17 cellular contexts compared by ENCODE assay signal in the genomic region with DNA sequence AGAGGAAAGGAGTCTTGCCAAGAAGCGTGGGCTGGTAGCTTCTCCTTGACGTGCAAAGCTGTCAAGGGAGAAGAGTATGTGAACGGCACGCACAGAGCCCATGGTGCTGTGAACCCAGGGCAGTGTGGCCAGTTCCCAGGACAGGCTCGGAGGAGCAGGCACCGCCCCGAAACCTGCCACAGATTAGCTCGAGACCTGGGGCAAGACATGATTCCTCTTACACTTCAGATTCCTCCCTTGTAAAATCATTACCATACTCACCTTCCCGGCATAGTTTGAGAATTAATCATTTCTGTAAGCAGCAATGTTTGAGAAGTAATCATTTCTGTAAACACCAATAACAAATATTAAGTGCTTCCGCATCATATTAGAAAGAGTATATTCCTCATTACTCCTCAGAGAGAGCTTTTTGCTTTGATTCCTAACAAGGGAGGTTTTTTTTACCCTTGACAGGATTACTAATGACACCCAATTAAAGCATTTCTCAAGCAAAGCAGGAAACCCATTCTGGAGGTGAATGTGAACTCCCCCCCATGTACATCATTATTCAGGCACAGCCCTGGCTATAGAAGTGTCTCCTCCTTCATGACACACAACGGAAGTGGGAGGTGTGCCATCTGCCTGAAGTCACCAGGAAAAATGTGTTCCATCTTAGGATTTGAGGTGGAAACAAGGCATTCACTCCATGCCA. TPM values are rescaled to one million over a fixed set of nuclear protein-coding genes. Genes with fewer than 3 reads are reported as not detected.
DNase-seq lines count a peak whose midpoint lies in the region; ATAC-seq, FAIRE-seq and TF ChIP-seq lines count a peak whose summit lies in the region.
"Had no signal": no experiment of that assay in that cellular context is flagged by ENCODE, and none has a peak within 500 bp of the region (broad histone marks: within the 10 kb centered on the region; RNA-seq: fewer than 3 reads in every experiment).

No MANE protein-coding gene starts in this region.

- TF ChIP-seq RAD21 in H1 (IDR thresholded peaks at IDR 0.05 in 1 of 2, conservative IDR thresholded peaks at IDR 0.05 in 1 of 2; ENCODE audit: low read depth in 2 of 2, low read length in 2 of 2) = no peak

- H3K23ac ChIP-seq in H1 (ENCODE audit: insufficient read length) = peak overlapping the region; percentile 13

- H3K56ac ChIP-seq in H1 (replicated peaks; ENCODE audit: insufficient read length, low read depth, low read length) = no peak overlapping the region

- 0 out of 4 replicates have a peak overlapping the region, but pooled peaks of 1 of the 2 experiments have one; percentile 12 for H3K4me2 ChIP-seq in H1 (ENCODE audit: insufficient read depth in 1 of 2, low read depth in 2 of 2, low read length in 2 of 2)
- H3K4me2 ChIP-seq: KMS-11 had no signal

- peaks cover 0 to 13% of the 10 kb centered on the region in 2 experiments for H4K20me1 ChIP-seq in H1 (replicated peaks in 1 of 2; ENCODE audit: control insufficient read depth in 1 of 2, insufficient read depth in 2 of 2, low read length in 2 of 2)

- H3K23me2 ChIP-seq in H1 (ENCODE audit: low read depth, low read length) = no peaks in the 10 kb centered on the region

- ATAC-seq in GM18511 (IDR thresholded peaks at IDR 0.05; ENCODE audit: unreplicated experiment) = no peak
- ATAC-seq: activated naive CD4-positive, alpha-beta T cell treated with anti-CD3 and anti-CD28 coated beads, Interleukin-2, amount 50 U/mL, for 72 hours; SK-N-SH treated with all-trans-retinoic acid at 6 μM for 48 hours; stimulated activated naive B cell treated with anti-CD40 and anti-IgM and Interleukin-4, amounts not matched to agents 10 μg/mL and 1 μg/mL and 100 μg/mL, for 72 hours had no signal

- H2AFZ ChIP-seq in H1 (ENCODE audit: low read length) = no peak overlapping the region

- 82% methylated on average over 11 of the region's 11 CpGs; no CpG with 5 or more reads in 1 of the 2 experiments for WGBS in H1 (ENCODE audit: extremely low coverage in 1 of 2, insufficient coverage in 1 of 2, insufficient read length in 1 of 2, insufficient replicate concordance in 2 of 2, low coverage in 1 of 2, low lambda C conversion rate in 2 of 2, missing lambda C conversion rate in 1 of 2), 2 experiments

- peaks cover 0 to 5% (median 2%) of the 10 kb centered on the region in 4 experiments; a peak in 3 of 7 replicates for H3K4me1 ChIP-seq in H1 (replicated peaks in 1 of 4; ENCODE audit: control insufficient read depth in 3 of 4, insufficient read depth in 4 of 4, low read length in 3 of 4)

- no peak for TF ChIP-seq POLR2A in H1 (IDR thresholded peaks at IDR 0.05; ENCODE audit: control extremely low read depth in 1 of 2, low read depth in 2 of 2, low read length in 2 of 2)

- DNase-seq in AG20443 (ENCODE audit: low spot score) (peak; percentile 40), HPDE6-E6E7 (ENCODE audit: extremely low spot score) (peak; percentile 86), H1 (ENCODE audit: low read depth in 1 of 2, low spot score in 2 of 2) (no peak), mucosa of gallbladder (ENCODE audit: low spot score) (peak; percentile 44), NCI-H748 treated with DMSO at 0.1 percent for 48 hours (lab: John Stamatoyannopoulos, UW) (no peak), HEK293T (ENCODE audit: extremely low spot score) (no peak)
- no peak for DNase-seq in stimulated activated CD8-positive, alpha-beta memory T cell treated with anti-CD3 and anti-CD28 coated beads, Interleukin-4, amount 100 ng/mL, for 48 hours
- DNase-seq: activated B cell treated with CpG ODN at 0.5 μM for 24 hours; central memory CD4-positive, alpha-beta T cell; GF-D8; NCI-H187; stimulated activated naive B cell treated with anti-CD40 and anti-IgM and Interleukin-4, amounts not matched to agents 10 μg/mL and 1 μg/mL and 100 μg/mL, for 72 hours had no signal

- H3K18ac ChIP-seq in H1 (ENCODE audit: extremely low read depth, low read length) = no peak overlapping the region

- no peak overlapping the region for H4K8ac ChIP-seq in H1 (ENCODE audit: extremely low read depth, insufficient read depth, low read length)

- peaks cover 0 to 14% (median 4%) of the 10 kb centered on the region in 4 experiments; a peak in 4 of 8 replicates for H3K36me3 ChIP-seq in H1 (ENCODE audit: control insufficient read depth in 2 of 4, insufficient read depth in 4 of 4, low read length in 3 of 4)

- H3K27me3 ChIP-seq in H1 (replicated peaks in 1 of 4; ENCODE audit: control insufficient read depth in 3 of 4, extremely low read depth in 1 of 4, insufficient read depth in 3 of 4, low read length in 3 of 4) = no peaks in the 10 kb centered on the region

- H2BK15ac ChIP-seq in H1 (ENCODE audit: low read length) = no peak overlapping the region

- H3K9ac ChIP-seq in H1 (replicated peaks in 1 of 4; ENCODE audit: extremely low read depth in 1 of 4, low read depth in 3 of 4, low read length in 3 of 4) = no peak overlapping the region
- H3K9ac ChIP-seq: KMS-11 had no signal

- TF ChIP-seq EP300 in H1 (IDR thresholded peaks at IDR 0.05; ENCODE audit: borderline replicate concordance in 1 of 2, low read depth in 2 of 2, low read length in 2 of 2) = no peak

- no peak for TF ChIP-seq CTCF in H1 (IDR thresholded peaks at IDR 0.05; ENCODE audit: control extremely low read depth in 1 of 3, insufficient read depth in 1 of 3, low read depth in 1 of 3, low read length in 3 of 3)

- CTCF ChIA-PET in H1 (lab: Charles Lee; ENCODE audit: partially characterized antibody) = interaction anchor here (0.6 to 1.1 kb wide), 6 partner anchors 11 to 44 kb away, joined by 3 to 4 read pairs (median 3); no protein-coding TSS in a partner anchor
- CTCF ChIA-PET in HEK293T (lab: Yijun Ruan, JAX) = no interaction called here

- H3K14ac ChIP-seq in H1 (ENCODE audit: insufficient read length) = no peak overlapping the region

- H3K4me3 ChIP-seq in H1 (ENCODE audit: extremely low read depth in 1 of 4, insufficient read depth in 2 of 4, low read depth in 3 of 4, low read length in 4 of 4) = no peak overlapping the region

- H3K9me3 ChIP-seq in H1 (ENCODE audit: insufficient read depth in 2 of 2, low read depth in 1 of 2, low read length in 1 of 2) = no peaks in the 10 kb centered on the region

- no peak overlapping the region for H2BK20ac ChIP-seq in H1 (ENCODE audit: low read length)

- H2BK12ac ChIP-seq in H1 (ENCODE audit: low read depth, low read length) = no peak overlapping the region

- POLR2A ChIA-PET in H1 (lab: Charles Lee; ENCODE audit: partially characterized antibody) (interaction anchor here (1.0 to 1.2 kb wide), 2 partner anchors 11 to 19 kb away, joined by 3 to 4 read pairs; no protein-coding TSS in a partner anchor), HEK293T (lab: Yijun Ruan, JAX) (no interaction called here)

- H4K5ac ChIP-seq in H1 (ENCODE audit: insufficient read length, low read depth, low read length) = no peak overlapping the region

- no peak overlapping the region for H4K91ac ChIP-seq in H1 (replicated peaks; ENCODE audit: insufficient read length, low read length)

- no peak overlapping the region for H2BK5ac ChIP-seq in H1 (ENCODE audit: low read depth, low read length)

- no peak overlapping the region for H3K27ac ChIP-seq in H1 (ENCODE audit: low read depth, low read length)
- H3K27ac ChIP-seq: KMS-11 had no signal

- H3K4ac ChIP-seq in H1 (replicated peaks; ENCODE audit: insufficient read length, low read depth, low read length) = no peak overlapping the region

- H3K79me1 ChIP-seq in H1 (ENCODE audit: low read depth, low read length) = no peaks in the 10 kb centered on the region

- no peak overlapping the region for H2BK120ac ChIP-seq in H1 (replicated peaks; ENCODE audit: low read depth, low read length)

- H3K79me2 ChIP-seq in H1 (ENCODE audit: control insufficient read depth in 1 of 2, insufficient read depth in 2 of 2, low read length in 2 of 2) = peaks cover 0 to 9% of the 10 kb centered on the region in 2 experiments; a peak in 1 of 4 replicates

- FAIRE-seq in H1 (lab: Jason Lieb, UNC) = no peak
- FAIRE-seq: urothelium cell line had no signal

- no peak overlapping the region for H2AK5ac ChIP-seq in H1 (ENCODE audit: low read depth, low read length)

TF ChIP-seq in H1, 55 proteins besides CTCF, POLR2A, EP300 and RAD21 (continues in another document):
- TF ChIP-seq SP1 (IDR thresholded peaks at IDR 0.05; ENCODE audit: low read depth, low read length) (no peak), CREB1 (IDR thresholded peaks at IDR 0.05) (no peak), KDM1A (IDR thresholded peaks at IDR 0.05; ENCODE audit: borderline replicate concordance, low read length) (no peak), MAFK (IDR thresholded peaks at IDR 0.05; ENCODE audit: low read depth, low read length) (no peak), SUZ12 (IDR thresholded peaks at IDR 0.05; ENCODE audit: low read length) (no peak)
- TF ChIP-seq, protein P1, sequence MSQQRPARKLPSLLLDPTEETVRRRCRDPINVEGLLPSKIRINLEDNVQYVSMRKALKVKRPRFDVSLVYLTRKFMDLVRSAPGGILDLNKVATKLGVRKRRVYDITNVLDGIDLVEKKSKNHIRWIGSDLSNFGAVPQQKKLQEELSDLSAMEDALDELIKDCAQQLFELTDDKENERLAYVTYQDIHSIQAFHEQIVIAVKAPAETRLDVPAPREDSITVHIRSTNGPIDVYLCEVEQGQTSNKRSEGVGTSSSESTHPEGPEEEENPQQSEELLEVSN (IDR thresholded peaks at IDR 0.05) = no peak

TF ChIP-seq in HEK293T, 16 proteins besides CTCF, POLR2A, EP300 and RAD21 (continues in another document):
- no peak for TF ChIP-seq ELF4 (IDR thresholded peaks at IDR 0.05)
- TF ChIP-seq NFRKB (IDR thresholded peaks at IDR 0.05) = no peak
- no peak for TF ChIP-seq BHLHE40 (IDR thresholded peaks at IDR 0.05; ENCODE audit: borderline replicate concordance)
- TF ChIP-seq TARDBP (IDR thresholded peaks at IDR 0.05) = no peak
- TF ChIP-seq FOXK2 (IDR thresholded peaks at IDR 0.05) = no peak
- TF ChIP-seq FOXM1 (IDR thresholded peaks at IDR 0.05; ENCODE audit: borderline replicate concordance) = no peak
- TF ChIP-seq ARNT (IDR thresholded peaks at IDR 0.05) = no peak

RNA-seq across cellular contexts. Expression of a gene that starts 19.8 kb away (rescaled TPM):
- 88.9 and 89.4 TPM in 2 replicates for total RNA-seq in H1 (2021; fragmentation: NEBNext Ultra II Directional; extraction: Animal tissue kit (Norgen Biotek cat#: 25700))
- 32.2 and 45.9 TPM in 2 replicates for polyA plus RNA-seq in H1 (2011; rRNA removed)
- 55.6 TPM for polyA plus RNA-seq in H1 (2011; cell fraction: cytosol; rRNA removed)
- 32.7 TPM for polyA plus RNA-seq in H1 (2011; cell fraction: nucleus; rRNA removed)
- polyA plus RNA-seq in H1 (2012, experiment 1 of 2) = 80.1 to 96.8 TPM (median 90.0 TPM) in 4 replicates
- 11.1 TPM for polyA plus RNA-seq in H1 (2012, experiment 2 of 2)
- polyA plus RNA-seq in H1 (2013, experiment 1 of 2) = 79.8 TPM
- polyA plus RNA-seq in H1 (2013, experiment 2 of 2) = 101 TPM
- 26.5 and 37.3 TPM in 2 replicates for polyA minus RNA-seq in H1 (2011; rRNA and poly(A)+ RNA removed)
- 42.2 TPM for polyA minus RNA-seq in H1 (2011; cell fraction: cytosol; rRNA and poly(A)+ RNA removed)
- polyA minus RNA-seq in H1 (2011; cell fraction: nucleus; rRNA and poly(A)+ RNA removed) = 20.0 TPM
- 298 TPM for total RNA-seq in mucosa of gallbladder

Comparison
In these comparisons a context has a peak if more than half of its experiments do, and no peak if none do; other contexts are left out.
1. DNase-seq: peak in AG20443 (single experiment), HPDE6-E6E7 (single experiment) and mucosa of gallbladder (single experiment); none in H1 (0 of 2), NCI-H748 treated with DMSO at 0.1 percent for 48 hours (single experiment), stimulated activated CD8-positive, alpha-beta memory T cell treated with anti-CD3 and anti-CD28 coated beads, Interleukin-4, amount 100 ng/mL, for 48 hours (single experiment) and HEK293T (single experiment).